16 cellular contexts compared by ENCODE assay signal in the genomic region with DNA sequence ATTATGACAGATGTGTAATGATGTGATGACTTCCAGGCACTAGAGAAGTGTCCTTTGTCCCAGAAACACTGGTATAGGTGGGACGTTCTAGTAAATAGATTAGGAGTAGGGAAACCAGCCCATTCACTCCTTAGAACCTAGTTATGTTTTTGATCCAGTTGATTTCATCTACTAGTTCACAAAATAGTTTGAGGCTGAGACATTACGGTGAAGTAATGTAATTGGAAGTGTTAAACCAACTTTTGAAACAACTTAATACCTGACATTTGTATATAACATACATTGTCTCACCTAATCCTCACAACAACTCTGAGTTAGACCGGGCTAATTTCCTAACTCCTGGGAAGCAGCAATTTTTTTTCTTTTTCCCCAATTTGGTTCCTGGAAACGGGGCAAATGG. TPM values are rescaled to one million over a fixed set of nuclear protein-coding genes. Genes with fewer than 3 reads are reported as not detected.
A peak's percentile ranks its signal among the peaks of the same experiment; 100 is the strongest.
DNase-seq lines count a peak whose midpoint lies in the region; FAIRE-seq and TF ChIP-seq lines count a peak whose summit lies in the region.
"Had no signal": no experiment of that assay in that cellular context is flagged by ENCODE, and none has a peak within 500 bp of the region (broad histone marks: within the 10 kb centered on the region; RNA-seq: fewer than 3 reads in every experiment).

No MANE protein-coding gene starts in this region.

- TF ChIP-seq POLR2A in suprapubic skin (IDR thresholded peaks at IDR 0.05) (no peak), GM12891 (IDR thresholded peaks at IDR 0.05; ENCODE audit: low read depth, low read length) (no peak)

- no peak for TF ChIP-seq EP300 in suprapubic skin (IDR thresholded peaks at IDR 0.05)

- FAIRE-seq in GM12891 (lab: Jason Lieb, UNC): no peak

- H3K36me3 ChIP-seq in HUES6 (ENCODE audit: control insufficient read depth, insufficient read depth, low read length) (peaks cover 11% of the 10 kb centered on the region), colonic mucosa (no peaks in the 10 kb centered on the region), mucosa of rectum (ENCODE audit: control insufficient read depth in 2 of 2, insufficient read depth in 2 of 2, low read length in 2 of 2) (peaks cover 2 to 6% of the 10 kb centered on the region in 2 donors), suprapubic skin (peaks cover 8% of the 10 kb centered on the region), ascending aorta (peaks cover 4 to 11% of the 10 kb centered on the region in 2 donors)

- H3K27me3 ChIP-seq in HUES6 (ENCODE audit: control insufficient read depth, insufficient read depth, low read length): no peaks in the 10 kb centered on the region
- no peaks in the 10 kb centered on the region for H3K27me3 ChIP-seq in colonic mucosa
- no peaks in the 10 kb centered on the region for H3K27me3 ChIP-seq in mucosa of rectum (ENCODE audit: control insufficient read depth in 2 of 2, insufficient read depth in 2 of 2, low read length in 2 of 2)
- no peaks in the 10 kb centered on the region for H3K27me3 ChIP-seq in suprapubic skin
- H3K27me3 ChIP-seq in ascending aorta: no peaks in the 10 kb centered on the region

- H3K4me1 ChIP-seq in HUES6 (ENCODE audit: control insufficient read depth, insufficient read depth, low read length) (peaks cover 46% of the 10 kb centered on the region), colonic mucosa (peaks cover 56% of the 10 kb centered on the region), mucosa of rectum (ENCODE audit: control insufficient read depth in 2 of 2, insufficient read depth in 2 of 2, low read length in 2 of 2) (peaks cover 63 to 81% of the 10 kb centered on the region in 2 donors), suprapubic skin (peaks cover 92% of the 10 kb centered on the region), ascending aorta (peaks cover 0 to 35% of the 10 kb centered on the region in 2 donors)

- H3K9ac ChIP-seq in HUES6 (ENCODE audit: low read length): no peak overlapping the region
- no peak overlapping the region for H3K9ac ChIP-seq in colonic mucosa (ENCODE audit: low read depth in 2 of 2, low read length in 2 of 2)
- no peak overlapping the region for H3K9ac ChIP-seq in mucosa of rectum (ENCODE audit: low read depth in 1 of 2, low read length in 2 of 2)

- H3K27ac ChIP-seq in HUES6 (ENCODE audit: low read depth, low read length): peak overlapping the region; percentile 56
- peak overlapping the region; percentile 52 for H3K27ac ChIP-seq in colonic mucosa
- H3K27ac ChIP-seq in mucosa of rectum (ENCODE audit: low read depth in 2 of 2, low read length in 2 of 2): peak overlapping the region; percentile 54 to 73
- H3K27ac ChIP-seq in suprapubic skin: peak overlapping the region; percentile 80
- no peak overlapping the region for H3K27ac ChIP-seq in ascending aorta
- H3K27ac ChIP-seq: C4-2B had no signal

- no peaks in the 10 kb centered on the region for H3K9me3 ChIP-seq in HUES6 (ENCODE audit: control insufficient read depth, insufficient read depth, low read depth, low read length)
- H3K9me3 ChIP-seq in colonic mucosa: no peaks in the 10 kb centered on the region
- H3K9me3 ChIP-seq in mucosa of rectum (ENCODE audit: control insufficient read depth in 2 of 2, low read length in 2 of 2): no peaks in the 10 kb centered on the region
- no peaks in the 10 kb centered on the region for H3K9me3 ChIP-seq in suprapubic skin
- no peaks in the 10 kb centered on the region for H3K9me3 ChIP-seq in ascending aorta

- intact Hi-C loops in colonic mucosa (cut with DNase I) (no loop called here), ascending aorta (cut with DNase I) (no loop called here)

- no peak for DNase-seq in colonic mucosa
- no peak for DNase-seq in suprapubic skin (ENCODE audit: low spot score in 2 of 2)
- no peak for DNase-seq in stimulated activated CD4-positive, alpha-beta T cell treated with anti-CD3 and anti-CD28 coated beads, Interleukin-12 subunit alpha, Interleukin-12 subunit beta, amount 100 ng/mL, for 4 hours
- no peak for DNase-seq in activated gamma-delta T cell (lab: John Stamatoyannopoulos, UW)
- DNase-seq in ascending aorta (ENCODE audit: low spot score in 2 of 2): no peak
- no peak for DNase-seq in GM12891 (ENCODE audit: insufficient read length, low spot score)
- DNase-seq: activated CD4-positive, CD25-positive, alpha-beta regulatory T cell treated with anti-CD3 and anti-CD28 coated beads, Interleukin-2, amount 50 U/mL, for 72 hours; NCI-H1436; stimulated activated CD4-positive, alpha-beta T cell treated with anti-CD3 and anti-CD28 coated beads, Interleukin-2, amount 100 ng/mL, for 48 hours had no signal

- WGBS in suprapubic skin: 49% methylated on average over 4 of the region's 4 CpGs

- no peak for TF ChIP-seq CTCF in colonic mucosa (IDR thresholded peaks at IDR 0.05)
- TF ChIP-seq CTCF in suprapubic skin (IDR thresholded peaks at IDR 0.05): no peak
- no peak for TF ChIP-seq CTCF in ascending aorta (IDR thresholded peaks at IDR 0.05)

- H3K4me3 ChIP-seq in HUES6 (ENCODE audit: low read depth, low read length) (no peak overlapping the region), colonic mucosa (no peak overlapping the region), mucosa of rectum (ENCODE audit: low read length in 2 of 2) (no peak overlapping the region), suprapubic skin (no peak overlapping the region), ascending aorta (no peak overlapping the region)

TF ChIP-seq in GM12891, 5 proteins besides CTCF, POLR2A, EP300 and RAD21:
- TF ChIP-seq POLR2AphosphoS5 (IDR thresholded peaks at IDR 0.05; ENCODE audit: low read depth, low read length): no peak
- TF ChIP-seq POU2F2 (IDR thresholded peaks at IDR 0.05; ENCODE audit: low read depth, low read length): no peak
- no peak for TF ChIP-seq SPI1 (IDR thresholded peaks at IDR 0.05; ENCODE audit: low read depth, low read length)
- TF ChIP-seq PAX5 (IDR thresholded peaks at IDR 0.05; ENCODE audit: insufficient read depth, low read length, severe bottlenecking): no peak
- TF ChIP-seq TAF1 (IDR thresholded peaks at IDR 0.05; ENCODE audit: low read depth, low read length): no peak
TF ChIP-seq in GM12891: peak in this region for 0.

RNA-seq across cellular contexts. Expression of a gene that starts 25.6 kb away (rescaled TPM):
- total RNA-seq in colonic mucosa: 100 to 1,000 TPM; 375 to 416 TPM
- 100 to 1,000 TPM; 216 to 336 (median 223) TPM for total RNA-seq in suprapubic skin
- 69.5 TPM for total RNA-seq in ascending aorta
- 17.9 TPM for polyA plus RNA-seq in GM12891 (2012; ENCODE audit: low read depth, missing spikeins)

RNA-seq across cellular contexts. Expression of a gene that starts 35.6 kb away (rescaled TPM):
- total RNA-seq in colonic mucosa (not detected), suprapubic skin (not detected), ascending aorta (not detected)
- polyA plus RNA-seq in GM12891 (2012; ENCODE audit: low read depth, missing spikeins): 0.08 TPM
- total RNA-seq: fibroblast of lung, mononuclear cell, OCI-LY7, pulmonary artery endothelial cell had no signal
- polyA plus RNA-seq: fibroblast of lung had no signal

RNA-seq across cellular contexts. Expression of a gene that starts 45.9 kb away (rescaled TPM):
- 100 to 1,000 TPM in 1 of 2 donors, 10 to 100 TPM in 1; 86.9 to 140 TPM for total RNA-seq in colonic mucosa
- total RNA-seq in suprapubic skin: 10 to 100 TPM; 62.0 to 74.6 (median 67.5) TPM
- total RNA-seq in ascending aorta: 113 TPM
- polyA plus RNA-seq in GM12891 (2012; ENCODE audit: low read depth, missing spikeins): 246 TPM

Comparison
In these comparisons a context has a peak if more than half of its experiments do, and no peak if none do; other contexts are left out.
1. H3K27ac ChIP-seq: peak in HUES6 (single experiment), colonic mucosa (single experiment), mucosa of rectum (2 of 2) and suprapubic skin (single experiment); none in ascending aorta (0 of 2).